29 cellular contexts compared by ENCODE assay signal in the genomic region with DNA sequence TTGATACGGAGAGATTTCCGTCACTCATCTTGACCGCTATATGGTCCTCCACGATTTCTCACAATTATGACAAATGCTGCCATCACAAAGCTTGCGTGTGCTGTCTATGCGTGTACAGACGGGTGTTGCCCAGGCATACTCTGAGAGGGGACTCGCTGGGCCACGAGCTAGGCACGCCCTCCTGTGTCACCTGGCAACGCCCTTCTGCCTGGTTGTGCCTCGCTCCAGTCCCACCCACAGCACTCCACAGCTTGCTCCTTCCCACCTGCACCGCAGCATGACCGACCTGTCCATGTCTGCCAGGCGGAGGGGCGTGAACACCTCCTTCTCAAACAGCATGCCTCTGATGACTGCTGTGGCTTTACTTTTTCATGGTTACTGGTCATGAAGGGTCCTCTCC. TPM values are rescaled to one million over a fixed set of nuclear protein-coding genes. Genes with fewer than 3 reads are reported as not detected.
DNase-seq lines count a peak whose midpoint lies in the region; ATAC-seq and TF ChIP-seq lines count a peak whose summit lies in the region.
"Had no signal": no experiment of that assay in that cellular context is flagged by ENCODE, and none has a peak within 500 bp of the region (broad histone marks: within the 10 kb centered on the region; RNA-seq: fewer than 3 reads in every experiment).

No MANE protein-coding gene starts in this region.

- ATAC-seq in WTC11, result 0 out of 2 replicates have a peak, but pooled peaks have one; percentile 24
- ATAC-seq in HG03039 (IDR thresholded peaks at IDR 0.05; ENCODE audit: unreplicated experiment), result no peak
- ATAC-seq: gastroesophageal sphincter; stimulated activated naive CD8-positive, alpha-beta T cell treated with anti-CD3 and anti-CD28 coated beads, Interleukin-15, Interleukin-2, amounts not matched to agents 100 U/mL and 50 U/mL, for 24 hours; T-cell had no signal

- peaks cover 38% of the 10 kb centered on the region for H3K36me3 Mint-ChIP-seq in WTC11
- peaks cover 4% of the 10 kb centered on the region for H3K36me3 Mint-ChIP-seq in glutamatergic neuron (ENCODE audit: unreplicated experiment)
- H3K36me3 Mint-ChIP-seq in progenitor cell of endocrine pancreas (ENCODE audit: insufficient read depth), result peaks cover 29% of the 10 kb centered on the region

- TF ChIP-seq CTCF in WTC11 (IDR thresholded peaks at IDR 0.05) (no peak), glutamatergic neuron (IDR thresholded peaks at IDR 0.05; ENCODE audit: partially characterized antibody, unreplicated experiment) (no peak), progenitor cell of endocrine pancreas (IDR thresholded peaks at IDR 0.05; ENCODE audit: unreplicated experiment) (no peak)

- peak overlapping the region; percentile 86 for H3K27ac Mint-ChIP-seq in WTC11
- peak overlapping the region; percentile 39 for H3K27ac Mint-ChIP-seq in glutamatergic neuron (ENCODE audit: unreplicated experiment)
- peak overlapping the region; percentile 22 for H3K27ac Mint-ChIP-seq in progenitor cell of endocrine pancreas
- H3K27ac Mint-ChIP-seq: activated B cell treated with CpG ODN at 0.5 μM for 24 hours; activated T-cell treated with anti-CD3 and anti-CD28 coated beads, Interleukin-2, amount 50 U/mL, for 24 hours; dendritic cell treated with granulocyte-macrophage colony-stimulating factor and Interleukin-4, amounts not matched to agents 40 ng/mL and 50 ng/mL, for 4 days; T-cell had no signal

- POLR2A ChIA-PET in WTC11 (lab: Charles Lee), result interaction anchor here (0.6 kb wide), 1 partner anchor 911 kb away, joined by 6 read pairs; no protein-coding TSS in a partner anchor

- DNase-seq in NCI-H748 (lab: John Stamatoyannopoulos, UW; ENCODE audit: unreplicated experiment), result peak; percentile 41
- no peak for DNase-seq in NCI-H748 treated with DMSO at 0.1 percent for 48 hours (lab: John Stamatoyannopoulos, UW)
- DNase-seq in WTC11 (ENCODE audit: low spot score), result no peak
- no peak for DNase-seq in glutamatergic neuron
- DNase-seq in progenitor cell of endocrine pancreas (ENCODE audit: low spot score, unreplicated experiment), result peak; percentile 16
- DNase-seq in activated CD4-positive, CD25-positive, alpha-beta regulatory T cell treated with anti-CD3 and anti-CD28 coated beads, Interleukin-2, amount 50 U/mL, for 72 hours, result no peak
- no peak for DNase-seq in stimulated activated CD4-positive, alpha-beta T cell treated with anti-CD3 and anti-CD28 coated beads, Interleukin-4, amount 100 ng/mL, for 24 hours
- DNase-seq: 8988T; activated B cell treated with CpG ODN at 0.5 μM for 24 hours; activated CD4-positive, alpha-beta T cell treated with anti-CD3 and anti-CD28 coated beads, Interleukin-2, amount 50 U/mL, for 1 hour; activated gamma-delta T cell; activated T-cell treated with anti-CD3 and anti-CD28 coated beads, Interleukin-2, amount 50 U/mL, for 24 hours; H7; hippocampal formation; immature natural killer cell; IMR-90; NCI-H1417 treated with DMSO at 0.1 percent for 48 hours; NCI-H2081; NCI-H226; OCI-M1; ovary; retina; stimulated activated naive CD8-positive, alpha-beta T cell treated with anti-CD3 and anti-CD28 coated beads, Interleukin-15, Interleukin-2, amounts not matched to agents 100 U/mL and 50 U/mL, for 24 hours; T-cell; testis; uterus had no signal

- H3K4me3 Mint-ChIP-seq in WTC11 (no peak overlapping the region), glutamatergic neuron (ENCODE audit: unreplicated experiment) (peak overlapping the region; percentile 16), progenitor cell of endocrine pancreas (ENCODE audit: low read depth) (no peak overlapping the region)
- H3K4me3 Mint-ChIP-seq: activated B cell treated with CpG ODN at 0.5 μM for 24 hours; activated T-cell treated with anti-CD3 and anti-CD28 coated beads, Interleukin-2, amount 50 U/mL, for 24 hours; dendritic cell treated with granulocyte-macrophage colony-stimulating factor and Interleukin-4, amounts not matched to agents 40 ng/mL and 50 ng/mL, for 4 days; immature natural killer cell; T-cell had no signal

- CTCF ChIA-PET in WTC11 (lab: Charles Lee), result interaction anchor here (0.9 kb wide), 1 partner anchor 24 kb away, joined by 3 read pairs; no protein-coding TSS in a partner anchor

- no peaks in the 10 kb centered on the region for H3K27me3 Mint-ChIP-seq in WTC11 (ENCODE audit: low read depth)
- peaks cover 4% of the 10 kb centered on the region for H3K27me3 Mint-ChIP-seq in glutamatergic neuron (ENCODE audit: unreplicated experiment)
- no peaks in the 10 kb centered on the region for H3K27me3 Mint-ChIP-seq in progenitor cell of endocrine pancreas
- H3K27me3 Mint-ChIP-seq: activated B cell treated with CpG ODN at 0.5 μM for 24 hours; activated T-cell treated with anti-CD3 and anti-CD28 coated beads, Interleukin-2, amount 50 U/mL, for 24 hours; dendritic cell treated with granulocyte-macrophage colony-stimulating factor and Interleukin-4, amounts not matched to agents 40 ng/mL and 50 ng/mL, for 4 days; T-cell had no signal

- H3K4me1 Mint-ChIP-seq in WTC11 (peaks cover 38% of the 10 kb centered on the region), glutamatergic neuron (ENCODE audit: low read depth, unreplicated experiment) (peaks cover 13% of the 10 kb centered on the region), progenitor cell of endocrine pancreas (ENCODE audit: low read depth) (peaks cover 16% of the 10 kb centered on the region)
- H3K4me1 Mint-ChIP-seq: activated B cell treated with CpG ODN at 0.5 μM for 24 hours had no signal

- H3K9me3 Mint-ChIP-seq in WTC11 (peaks cover under 1% of the 10 kb centered on the region), glutamatergic neuron (ENCODE audit: unreplicated experiment) (peaks cover 7% of the 10 kb centered on the region), progenitor cell of endocrine pancreas (ENCODE audit: low read depth) (peaks cover under 1% of the 10 kb centered on the region)
- H3K9me3 Mint-ChIP-seq: activated B cell treated with CpG ODN at 0.5 μM for 24 hours; dendritic cell treated with granulocyte-macrophage colony-stimulating factor and Interleukin-4, amounts not matched to agents 40 ng/mL and 50 ng/mL, for 4 days; immature natural killer cell had no signal

TF ChIP-seq in WTC11, 78 proteins besides CTCF, POLR2A, EP300 and RAD21:
- TF ChIP-seq OVOL2 (CRISPR knock-in tag; IDR thresholded peaks at IDR 0.05; ENCODE audit: borderline replicate concordance) (no peak), HMGA2 (CRISPR knock-in tag; IDR thresholded peaks at IDR 0.05) (no peak)
- TF ChIP-seq, protein P1, sequence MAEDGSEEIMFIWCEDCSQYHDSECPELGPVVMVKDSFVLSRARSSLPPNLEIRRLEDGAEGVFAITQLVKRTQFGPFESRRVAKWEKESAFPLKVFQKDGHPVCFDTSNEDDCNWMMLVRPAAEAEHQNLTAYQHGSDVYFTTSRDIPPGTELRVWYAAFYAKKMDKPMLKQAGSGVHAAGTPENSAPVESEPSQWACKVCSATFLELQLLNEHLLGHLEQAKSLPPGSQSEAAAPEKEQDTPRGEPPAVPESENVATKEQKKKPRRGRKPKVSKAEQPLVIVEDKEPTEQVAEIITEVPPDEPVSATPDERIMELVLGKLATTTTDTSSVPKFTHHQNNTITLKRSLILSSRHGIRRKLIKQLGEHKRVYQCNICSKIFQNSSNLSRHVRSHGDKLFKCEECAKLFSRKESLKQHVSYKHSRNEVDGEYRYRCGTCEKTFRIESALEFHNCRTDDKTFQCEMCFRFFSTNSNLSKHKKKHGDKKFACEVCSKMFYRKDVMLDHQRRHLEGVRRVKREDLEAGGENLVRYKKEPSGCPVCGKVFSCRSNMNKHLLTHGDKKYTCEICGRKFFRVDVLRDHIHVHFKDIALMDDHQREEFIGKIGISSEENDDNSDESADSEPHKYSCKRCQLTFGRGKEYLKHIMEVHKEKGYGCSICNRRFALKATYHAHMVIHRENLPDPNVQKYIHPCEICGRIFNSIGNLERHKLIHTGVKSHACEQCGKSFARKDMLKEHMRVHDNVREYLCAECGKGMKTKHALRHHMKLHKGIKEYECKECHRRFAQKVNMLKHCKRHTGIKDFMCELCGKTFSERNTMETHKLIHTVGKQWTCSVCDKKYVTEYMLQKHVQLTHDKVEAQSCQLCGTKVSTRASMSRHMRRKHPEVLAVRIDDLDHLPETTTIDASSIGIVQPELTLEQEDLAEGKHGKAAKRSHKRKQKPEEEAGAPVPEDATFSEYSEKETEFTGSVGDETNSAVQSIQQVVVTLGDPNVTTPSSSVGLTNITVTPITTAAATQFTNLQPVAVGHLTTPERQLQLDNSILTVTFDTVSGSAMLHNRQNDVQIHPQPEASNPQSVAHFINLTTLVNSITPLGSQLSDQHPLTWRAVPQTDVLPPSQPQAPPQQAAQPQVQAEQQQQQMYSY (CRISPR knock-in tag; IDR thresholded peaks at IDR 0.05), result peak; percentile 44; the same call in 1 of the 2 replicates
TF ChIP-seq in WTC11: peak in this region for 1.

RNA-seq across cellular contexts. Expression of a gene that starts 55.6 kb away (rescaled TPM):
- total RNA-seq in WTC11 (2021) (33.5 to 40.5 TPM (median 35.8 TPM) in 3 replicates), glutamatergic neuron (ENCODE audit: unreplicated experiment) (150 TPM), progenitor cell of endocrine pancreas (80.6 and 82.2 TPM in 2 replicates)

Comparison
In these comparisons a context has a peak if more than half of its experiments do, and no peak if none do; other contexts are left out.
1. DNase-seq: peak in NCI-H748 (single experiment) and progenitor cell of endocrine pancreas (single experiment); none in NCI-H748 treated with DMSO at 0.1 percent for 48 hours (single experiment), WTC11 (single experiment), glutamatergic neuron (single experiment), activated CD4-positive, CD25-positive, alpha-beta regulatory T cell treated with anti-CD3 and anti-CD28 coated beads, Interleukin-2, amount 50 U/mL, for 72 hours (single experiment) and stimulated activated CD4-positive, alpha-beta T cell treated with anti-CD3 and anti-CD28 coated beads, Interleukin-4, amount 100 ng/mL, for 24 hours (single experiment).
2. H3K27ac Mint-ChIP-seq: peak in every context shown above with its lines; median percentile 86 in WTC11; 39 in glutamatergic neuron; 22 in progenitor cell of endocrine pancreas.